Comparison of ENCODE assay signal across 9 cellular contexts in genomic region chr17:44599298-44600175, GRCh38. TPM values are rescaled to one million over a fixed set of nuclear protein-coding genes. Genes with fewer than 3 reads are reported as not detected.
DNase-seq lines count a peak whose midpoint lies in the region; ATAC-seq and TF ChIP-seq lines count a peak whose summit lies in the region.
"Had no signal": no experiment of that assay in that cellular context is flagged by ENCODE, and none has a peak within 500 bp of the region (broad histone marks: within the 10 kb centered on the region; RNA-seq: fewer than 3 reads in every experiment).

No MANE protein-coding gene starts in this region.

- H3K4me3 ChIP-seq in CD4-positive, alpha-beta memory T cell (ENCODE audit: low read length in 2 of 2) = no peak overlapping the region

- no peaks in the 10 kb centered on the region for H3K36me3 ChIP-seq in CD4-positive, alpha-beta memory T cell (ENCODE audit: insufficient read depth, low read length)

- in situ Hi-C loops in GM13976 (cut with MboI; ENCODE audit: low sequenced_read_pairs, unreplicated experiment) = no loop called here

- POLR2A ChIA-PET in RWPE1 (lab: Yijun Ruan, JAX; ENCODE audit: low non-redundant PET) = no interaction called here
- POLR2A ChIA-PET in CD4-positive, alpha-beta memory T cell (lab: Charles Lee; ENCODE audit: partially characterized antibody) = no interaction called here

- DNase-seq in GM03348 (ENCODE audit: low spot score) = peak; percentile 90
- DNase-seq in RWPE1 (ENCODE audit: low spot score) = peak; percentile 12
- peak; percentile 2 for DNase-seq in globus pallidus (ENCODE audit: low spot score)
- DNase-seq in sciatic nerve (ENCODE audit: low spot score) = peak; percentile 85
- DNase-seq in GM13976 (ENCODE audit: low spot score) = no peak
- no peak for DNase-seq in LoVo (ENCODE audit: low spot score)
- DNase-seq in CD4-positive, alpha-beta memory T cell = no peak

- TF ChIP-seq CTCF in RWPE1 (conservative IDR thresholded peaks at IDR 0.05; ENCODE audit: low read depth) (no peak), GM13976 (IDR thresholded peaks at IDR 0.05; ENCODE audit: borderline replicate concordance, control extremely low read depth, extremely low read depth, insufficient read depth, missing control alignments) (no peak)

- no peaks in the 10 kb centered on the region for H3K9me3 Mint-ChIP-seq in CD4-positive, alpha-beta memory T cell

- peaks cover 12 to 18% of the 10 kb centered on the region in 2 donors for H3K27me3 Mint-ChIP-seq in CD4-positive, alpha-beta memory T cell

- H3K4me1 Mint-ChIP-seq in CD4-positive, alpha-beta memory T cell = no peaks in the 10 kb centered on the region

- CTCF ChIA-PET in RWPE1 (lab: Yijun Ruan, JAX) = no interaction called here
- CTCF ChIA-PET in CD4-positive, alpha-beta memory T cell (lab: Charles Lee; ENCODE audit: partially characterized antibody) = no interaction called here

- intact Hi-C loops in sciatic nerve (cut with DNase I) = no loop called here
- intact Hi-C loops in CD4-positive, alpha-beta memory T cell (cut with micrococcal nuclease) = no loop called here

- H3K36me3 Mint-ChIP-seq in CD4-positive, alpha-beta memory T cell = no peaks in the 10 kb centered on the region

- peak; percentile 94 for ATAC-seq in sciatic nerve
- ATAC-seq in HG02571 (IDR thresholded peaks at IDR 0.05; ENCODE audit: unreplicated experiment) = no peak

- no peak overlapping the region for H3K27ac ChIP-seq in RWPE1
- H3K27ac ChIP-seq in CD4-positive, alpha-beta memory T cell (ENCODE audit: low read depth, low read length) = no peak overlapping the region

- no peaks in the 10 kb centered on the region for H3K9me3 ChIP-seq in CD4-positive, alpha-beta memory T cell (ENCODE audit: control insufficient read depth in 1 of 2, low read length in 2 of 2)

- H3K27me3 ChIP-seq in CD4-positive, alpha-beta memory T cell (ENCODE audit: insufficient read depth, low read length) = no peaks in the 10 kb centered on the region

- no peaks in the 10 kb centered on the region for H3K4me1 ChIP-seq in CD4-positive, alpha-beta memory T cell (ENCODE audit: insufficient read depth, low read length)

- no peak overlapping the region for H3K4me3 Mint-ChIP-seq in CD4-positive, alpha-beta memory T cell

- peak overlapping the region in 1 of 7 donors; percentile 25 for H3K27ac Mint-ChIP-seq in CD4-positive, alpha-beta memory T cell

RNA-seq across cellular contexts. Expression of gene FZD2, which starts 42.3 kb away (rescaled TPM):
- 22.9 TPM for total RNA-seq in sciatic nerve
- not detected for total RNA-seq in CD4-positive, alpha-beta memory T cell
- not detected for polyA plus RNA-seq in CD4-positive, alpha-beta memory T cell

RNA-seq across cellular contexts. Expression of gene MEIOC, which starts 56.7 kb away (rescaled TPM):
- total RNA-seq in sciatic nerve = not detected
- total RNA-seq in CD4-positive, alpha-beta memory T cell = not detected
- polyA plus RNA-seq in CD4-positive, alpha-beta memory T cell = under 1 TPM; 0.21 to 0.31 TPM
- total RNA-seq: urinary bladder had no signal

Comparison
In these comparisons a context has a peak if more than half of its experiments do, and no peak if none do; other contexts are left out.
1. DNase-seq: peak in GM03348 (single experiment), RWPE1 (single experiment), globus pallidus (single experiment) and sciatic nerve (single experiment); none in GM13976 (single experiment), LoVo (single experiment) and CD4-positive, alpha-beta memory T cell (0 of 5).
2. RNA of gene FZD2, which starts 42.3 kb away (total RNA-seq): 22.9 TPM in sciatic nerve (single experiment); not detected in CD4-positive, alpha-beta memory T cell; every median in the first group is over 10 times any median in the second.